ENCODE assay signal across 21 cellular contexts in the genomic region with DNA sequence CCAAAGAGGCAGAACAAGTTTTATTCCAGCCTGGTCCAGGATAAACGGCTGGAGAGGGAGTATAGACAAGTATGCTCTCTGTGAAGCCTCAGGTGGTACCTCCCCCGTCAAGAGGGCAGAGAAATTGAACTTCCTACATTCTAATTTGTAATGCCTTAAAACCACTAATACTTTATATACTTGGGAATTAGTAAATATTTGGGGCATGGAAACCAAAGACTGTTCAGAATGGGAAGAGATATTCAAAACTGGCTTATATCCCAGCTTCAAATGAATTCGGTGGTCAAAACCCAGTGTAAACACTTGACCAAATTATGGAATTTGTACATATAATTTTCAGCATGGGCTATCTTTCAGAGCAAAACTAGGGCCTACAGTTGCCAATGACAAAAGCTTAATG.
"Had no signal": no experiment of that assay in that cellular context is flagged by ENCODE, and none has a peak within 500 bp of the region (broad histone marks: within the 10 kb centered on the region; RNA-seq: fewer than 3 reads in every experiment).

No MANE protein-coding gene starts in this region.

- H3K4me3 ChIP-seq: K562, MG63 had no signal

- DNase-seq: MG63; NCI-H1092; NCI-H1105 treated with DMSO at 0.1 percent for 48 hours; NCI-H1417 treated with DMSO at 0.1 percent for 48 hours; NCI-H146; NCI-H1694 treated with DMSO at 0.1 percent for 48 hours; NCI-H1930; NCI-H2081; NCI-H2107; NCI-H2227 treated with DMSO at 0.1 percent for 48 hours; NCI-H524; NCI-H526 treated with DMSO at 0.1 percent for 48 hours; NCI-H748 treated with DMSO at 0.1 percent for 48 hours; NK-92 treated with Interleukin-12 subunit alpha and Interleukin-12 subunit beta, amount 100 ng/mL, for 24 hours; PC-3; SHP77; SK-N-SH; SW 1271 had no signal

- ATAC-seq: HepG2, K562, Panc1, PC-3 had no signal
